ENCODE assay signal across 2 cellular contexts in genomic region chr2:39356922-39357639, GRCh38.
TF ChIP-seq lines count a peak whose summit lies in the region.

No MANE protein-coding gene starts in this region.

TF ChIP-seq in SK-N-SH, 30 proteins besides CTCF, POLR2A, EP300 and RAD21 (continued from another document):
- TF ChIP-seq REST (IDR thresholded peaks at IDR 0.05; ENCODE audit: low read depth, low read length): no peak
- TF ChIP-seq TEAD4 (IDR thresholded peaks at IDR 0.05; ENCODE audit: borderline replicate concordance, insufficient read depth): no peak
- no peak for TF ChIP-seq NRF1 (IDR thresholded peaks at IDR 0.05; ENCODE audit: low read depth, low read length)
- no peak for TF ChIP-seq SMC3 (IDR thresholded peaks at IDR 0.05; ENCODE audit: low read depth, low read length)
- no peak for TF ChIP-seq EZH2phosphoT487 (IDR thresholded peaks at IDR 0.05; ENCODE audit: borderline replicate concordance, low read depth)
- no peak for TF ChIP-seq TAF1 (IDR thresholded peaks at IDR 0.05; ENCODE audit: borderline replicate concordance, low read depth, low read length)
- no peak for TF ChIP-seq USF1 (IDR thresholded peaks at IDR 0.05; ENCODE audit: borderline replicate concordance, low read depth)
- no peak for TF ChIP-seq NFIC (IDR thresholded peaks at IDR 0.05; ENCODE audit: borderline replicate concordance)
- no peak for TF ChIP-seq FOXM1 (IDR thresholded peaks at IDR 0.05; ENCODE audit: low read depth)
- TF ChIP-seq FOSL2 (IDR thresholded peaks at IDR 0.05; ENCODE audit: borderline replicate concordance, low read depth): no peak
- TF ChIP-seq FOXJ3 (CRISPR knock-in tag; IDR thresholded peaks at IDR 0.05): no peak
- no peak for TF ChIP-seq RXRA (IDR thresholded peaks at IDR 0.05; ENCODE audit: borderline replicate concordance, low read depth)
- no peak for TF ChIP-seq PBX3 (IDR thresholded peaks at IDR 0.05)
- no peak for TF ChIP-seq JUND (IDR thresholded peaks at IDR 0.05)

TF ChIP-seq in SK-N-SH treated with all-trans-retinoic acid at 6 μM for 48 hours, 23 proteins besides CTCF, POLR2A, EP300 and RAD21 (continued from another document):
- TF ChIP-seq TSHZ2 (CRISPR knock-in tag; IDR thresholded peaks at IDR 0.05) (no peak), CSRNP3 (CRISPR knock-in tag; IDR thresholded peaks at IDR 0.05) (no peak), ISL1 (CRISPR knock-in tag; IDR thresholded peaks at IDR 0.05) (no peak), CREB5 (CRISPR knock-in tag; IDR thresholded peaks at IDR 0.05; ENCODE audit: low read depth) (no peak), CSDC2 (CRISPR knock-in tag; IDR thresholded peaks at IDR 0.05) (no peak), ZFP3 (CRISPR knock-in tag; IDR thresholded peaks at IDR 0.05) (no peak)
